In the genomic region with DNA sequence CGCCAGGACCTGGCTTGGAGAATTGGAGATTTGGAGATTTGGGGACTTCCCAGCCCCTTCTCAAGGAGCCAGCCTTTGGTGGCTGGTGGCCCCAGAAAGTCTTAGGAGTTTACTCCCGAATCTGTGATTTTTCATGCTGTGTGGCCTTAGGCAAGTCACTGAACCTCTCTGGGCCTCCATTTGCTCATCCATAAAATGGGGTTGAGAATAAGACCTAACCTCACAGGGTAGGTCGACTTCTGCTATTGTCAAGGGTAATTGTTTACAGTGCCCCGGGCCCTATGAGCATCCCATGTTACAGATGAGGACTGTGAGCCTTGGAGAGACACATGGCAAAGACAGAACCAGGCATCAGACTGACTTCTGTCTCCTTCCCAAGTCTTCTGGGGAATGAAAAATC, we compare ENCODE assay signal across 32 cellular contexts. TPM values are rescaled to one million over a fixed set of nuclear protein-coding genes. Genes with fewer than 3 reads are reported as not detected.
A peak's percentile ranks its signal among the peaks of the same experiment; 100 is the strongest.
DNase-seq lines count a peak whose midpoint lies in the region; ATAC-seq, FAIRE-seq and TF ChIP-seq lines count a peak whose summit lies in the region.
"Had no signal": no experiment of that assay in that cellular context is flagged by ENCODE, and none has a peak within 500 bp of the region (broad histone marks: within the 10 kb centered on the region; RNA-seq: fewer than 3 reads in every experiment).

No MANE protein-coding gene starts in this region.

- no peak for TF ChIP-seq RAD21 in H1 (IDR thresholded peaks at IDR 0.05 in 1 of 2, conservative IDR thresholded peaks at IDR 0.05 in 1 of 2; ENCODE audit: low read depth in 2 of 2, low read length in 2 of 2)

- 0 out of 2 replicates have a peak overlapping the region, but pooled peaks have one; percentile 48 for H2BK5ac ChIP-seq in H1 (ENCODE audit: low read depth, low read length)
- peak overlapping the region; percentile 20 for H2BK5ac ChIP-seq in trophoblast cell (ENCODE audit: low read depth, low read length, poor library complexity)

- H3K27me3 Mint-ChIP-seq in T-helper 1 cell treated with Interleukin-12 subunit alpha and Interleukin-12 subunit beta and Interleukin-4 antibody, amounts not matched to agents 30 μg/mL and 1 μg/mL, for 36 hours (ENCODE audit: low read depth): no peaks in the 10 kb centered on the region
- H3K27me3 Mint-ChIP-seq in T-cell: no peaks in the 10 kb centered on the region
- H3K27me3 Mint-ChIP-seq: stimulated activated naive CD8-positive, alpha-beta T cell treated with anti-CD3 and anti-CD28 coated beads, Interleukin-15, amount 100 ng/mL, for 72 hours had no signal

- H3K4me1 ChIP-seq in H1 (replicated peaks in 1 of 4; ENCODE audit: control insufficient read depth in 3 of 4, insufficient read depth in 4 of 4, low read length in 3 of 4): peaks cover 0 to 12% (median 4%) of the 10 kb centered on the region in 4 experiments; a peak in 5 of 7 replicates
- H3K4me1 ChIP-seq in trophoblast cell (ENCODE audit: control insufficient read depth in 1 of 2, insufficient read depth in 2 of 2, low read length in 2 of 2): peaks cover 22 to 36% of the 10 kb centered on the region in 2 experiments
- H3K4me1 ChIP-seq: gastrocnemius medialis had no signal

- H3K23me2 ChIP-seq in H1 (ENCODE audit: low read depth, low read length): no peaks in the 10 kb centered on the region

- H2BK12ac ChIP-seq in H1 (ENCODE audit: low read depth, low read length) (peak overlapping the region; percentile 80; the same call in 1 of the 2 replicates), trophoblast cell (ENCODE audit: low read length) (peak overlapping the region; percentile 91)

- no peak overlapping the region for H4K5ac ChIP-seq in H1 (ENCODE audit: insufficient read length, low read depth, low read length)

- H3K14ac ChIP-seq in H1 (ENCODE audit: insufficient read length) (no peak overlapping the region), trophoblast cell (ENCODE audit: low read length) (peak overlapping the region; percentile 66)

- no peak for TF ChIP-seq CTCF in H1 (IDR thresholded peaks at IDR 0.05; ENCODE audit: control extremely low read depth in 1 of 3, insufficient read depth in 1 of 3, low read depth in 1 of 3, low read length in 3 of 3)

- no peak overlapping the region for H3K27ac ChIP-seq in H1 (ENCODE audit: low read depth, low read length)
- no peak overlapping the region for H3K27ac ChIP-seq in trophoblast cell (ENCODE audit: low read depth, low read length)
- H3K27ac ChIP-seq: 22Rv1, colonic mucosa, esophagus muscularis mucosa, gastrocnemius medialis, tibial artery had no signal

- no peak for FAIRE-seq in H1 (lab: Jason Lieb, UNC)
- FAIRE-seq: bronchial epithelial cell had no signal

- H3K27me3 ChIP-seq in H1 (replicated peaks in 1 of 4; ENCODE audit: control insufficient read depth in 3 of 4, extremely low read depth in 1 of 4, insufficient read depth in 3 of 4, low read length in 3 of 4): no peaks in the 10 kb centered on the region
- H3K27me3 ChIP-seq in trophoblast cell (ENCODE audit: insufficient read depth, low read length): no peaks in the 10 kb centered on the region
- H3K27me3 ChIP-seq: colonic mucosa, gastrocnemius medialis, left lung, tibial artery had no signal

- no peak overlapping the region for H3K18ac ChIP-seq in H1 (ENCODE audit: extremely low read depth, low read length)
- peak overlapping the region; percentile 55 for H3K18ac ChIP-seq in trophoblast cell (ENCODE audit: low read length)

- H3K79me1 ChIP-seq in H1 (ENCODE audit: low read depth, low read length) (no peaks in the 10 kb centered on the region), trophoblast cell (ENCODE audit: low read length) (peaks cover 36% of the 10 kb centered on the region)

- CTCF ChIA-PET in T-cell (lab: Charles Lee): no interaction called here
- CTCF ChIA-PET in H1 (lab: Charles Lee; ENCODE audit: partially characterized antibody): interaction anchor here (0.6 to 22.5 kb wide), 4 partner anchors 14 to 190 kb away, joined by 3 to 523 read pairs (median 4); a partner anchor contains a TSS

- H2AK5ac ChIP-seq in H1 (ENCODE audit: low read depth, low read length) (no peak overlapping the region), trophoblast cell (ENCODE audit: low read length) (peak overlapping the region; percentile 97)

- no peak overlapping the region for H3K56ac ChIP-seq in H1 (replicated peaks; ENCODE audit: insufficient read length, low read depth, low read length)

- no peaks in the 10 kb centered on the region for H3K36me3 ChIP-seq in H1 (ENCODE audit: control insufficient read depth in 2 of 4, insufficient read depth in 4 of 4, low read length in 3 of 4)
- no peaks in the 10 kb centered on the region for H3K36me3 ChIP-seq in trophoblast cell (ENCODE audit: control insufficient read depth in 1 of 2, insufficient read depth in 2 of 2, low read length in 2 of 2)
- H3K36me3 ChIP-seq: colonic mucosa, esophagus muscularis mucosa, gastrocnemius medialis, left lung, tibial artery had no signal

- ATAC-seq in T-cell (replicated peaks in 1 of 4) (no peak), GM18520 (IDR thresholded peaks at IDR 0.05; ENCODE audit: unreplicated experiment) (no peak)
- ATAC-seq: gastrocnemius medialis; sciatic nerve; SK-N-SH treated with all-trans-retinoic acid at 6 μM for 48 hours; stimulated activated naive CD8-positive, alpha-beta T cell treated with anti-CD3 and anti-CD28 coated beads, Interleukin-15, amount 100 ng/mL, for 72 hours; WTC11 had no signal

- H2BK120ac ChIP-seq in H1 (replicated peaks; ENCODE audit: low read depth, low read length) (no peak overlapping the region), trophoblast cell (ENCODE audit: insufficient read depth, low read length, poor library complexity) (peak overlapping the region; percentile 82)

- H3K4me1 Mint-ChIP-seq in T-helper 1 cell treated with Interleukin-12 subunit alpha and Interleukin-12 subunit beta and Interleukin-4 antibody, amounts not matched to agents 30 μg/mL and 1 μg/mL, for 36 hours (ENCODE audit: low read depth): peaks cover 43% of the 10 kb centered on the region
- peaks cover 32 to 57% (median 40%) of the 10 kb centered on the region in 3 donors for H3K4me1 Mint-ChIP-seq in T-cell

- no peak overlapping the region for H2BK20ac ChIP-seq in H1 (ENCODE audit: low read length)

- no peaks in the 10 kb centered on the region for H4K20me1 ChIP-seq in H1 (replicated peaks in 1 of 2; ENCODE audit: control insufficient read depth in 1 of 2, insufficient read depth in 2 of 2, low read length in 2 of 2)

- peaks cover 29% of the 10 kb centered on the region for H3K36me3 Mint-ChIP-seq in T-helper 1 cell treated with Interleukin-12 subunit alpha and Interleukin-12 subunit beta and Interleukin-4 antibody, amounts not matched to agents 30 μg/mL and 1 μg/mL, for 36 hours (ENCODE audit: low read depth)
- H3K36me3 Mint-ChIP-seq in T-cell: peaks cover 9% of the 10 kb centered on the region
- H3K36me3 Mint-ChIP-seq: mesothelial cell of epicardium, WTC11 had no signal

- TF ChIP-seq POLR2A in H1 (IDR thresholded peaks at IDR 0.05; ENCODE audit: control extremely low read depth in 1 of 2, low read depth in 2 of 2, low read length in 2 of 2): no peak

- no peak for TF ChIP-seq EP300 in H1 (IDR thresholded peaks at IDR 0.05; ENCODE audit: borderline replicate concordance in 1 of 2, low read depth in 2 of 2, low read length in 2 of 2)

- H3K27ac Mint-ChIP-seq in T-helper 1 cell treated with Interleukin-12 subunit alpha and Interleukin-12 subunit beta and Interleukin-4 antibody, amounts not matched to agents 30 μg/mL and 1 μg/mL, for 36 hours: peak overlapping the region; percentile 70
- H3K27ac Mint-ChIP-seq in T-cell: peak overlapping the region; percentile 6 to 72
- H3K27ac Mint-ChIP-seq: activated CD4-positive, alpha-beta memory T cell treated with anti-CD3 and anti-CD28 coated beads, Interleukin-2, amount 10 ng/mL, durations not matched to agents 7 days and 5 days; mesothelial cell of epicardium; WTC11 had no signal

- peak overlapping the region; percentile 31 for H4K12ac ChIP-seq in trophoblast cell (ENCODE audit: low read depth, low read length)

- H3K79me2 ChIP-seq in H1 (ENCODE audit: control insufficient read depth in 1 of 2, insufficient read depth in 2 of 2, low read length in 2 of 2) (no peaks in the 10 kb centered on the region), trophoblast cell (ENCODE audit: control insufficient read depth, insufficient read depth, low read length, poor library complexity) (peaks cover 5% of the 10 kb centered on the region)

- POLR2A ChIA-PET in T-cell (lab: Charles Lee): no interaction called here
- POLR2A ChIA-PET in H1 (lab: Charles Lee; ENCODE audit: partially characterized antibody): interaction anchor here (1.1 to 2.0 kb wide), 4 partner anchors 27 to 53 kb away, joined by 3 to 10 read pairs (median 3); a partner anchor contains a TSS

- no peak overlapping the region for H4K8ac ChIP-seq in H1 (ENCODE audit: extremely low read depth, insufficient read depth, low read length)
- peak overlapping the region; percentile 61 for H4K8ac ChIP-seq in trophoblast cell (ENCODE audit: low read depth, low read length)

- no peak for DNase-seq in T-helper 1 cell
- DNase-seq in T-cell: no peak
- DNase-seq in H1 (ENCODE audit: low read depth in 1 of 2, low spot score in 2 of 2): no peak
- no peak for DNase-seq in trophoblast cell
- DNase-seq in DMS53 treated with DMSO at 0.1 percent for 48 hours (lab: John Stamatoyannopoulos, UW; ENCODE audit: unreplicated experiment): no peak
- DNase-seq in DMS114 treated with DMSO at 0.1 percent for 48 hours (lab: John Stamatoyannopoulos, UW; ENCODE audit: unreplicated experiment): no peak
- DNase-seq: activated CD4-positive, alpha-beta memory T cell treated with anti-CD3 and anti-CD28 coated beads, Interleukin-2, amount 10 ng/mL, durations not matched to agents 7 days and 5 days; activated gamma-delta T cell treated with Interleukin-2 at 50 U/mL for 16 hours; amygdala; colonic mucosa; COR-L47; DND-41; gastrocnemius medialis; HCEC 1CT; hippocampal formation; NCI-H1105; NCI-H2029 treated with DMSO at 0.1 percent for 48 hours; NCI-H226; NCI-H748 treated with DMSO at 0.1 percent for 48 hours; stimulated activated naive CD8-positive, alpha-beta T cell treated with anti-CD3 and anti-CD28 coated beads, Interleukin-15, amount 100 ng/mL, for 72 hours; tibial artery had no signal

- H4K91ac ChIP-seq in H1 (replicated peaks; ENCODE audit: insufficient read length, low read length) (peak overlapping the region; percentile 0), trophoblast cell (ENCODE audit: low read depth, low read length) (peak overlapping the region; percentile 95)

- WGBS in H1 (ENCODE audit: extremely low coverage in 1 of 2, insufficient coverage in 1 of 2, insufficient read length in 1 of 2, insufficient replicate concordance in 2 of 2, low coverage in 1 of 2, low lambda C conversion rate in 2 of 2, missing lambda C conversion rate in 1 of 2), 2 experiments: 94% methylated on average over 4 of the region's 4 CpGs; no CpG with 5 or more reads in 1 of the 2 experiments
- WGBS in trophoblast cell (ENCODE audit: extremely low coverage, insufficient coverage, insufficient read length): no CpG with 5 or more reads among the region's 4 CpGs

- no peak overlapping the region for H3K23ac ChIP-seq in H1 (ENCODE audit: insufficient read length)
- H3K23ac ChIP-seq in trophoblast cell (ENCODE audit: low read length): no peak overlapping the region

- H3K9me3 ChIP-seq in H1 (ENCODE audit: insufficient read depth in 2 of 2, low read depth in 1 of 2, low read length in 1 of 2) (no peaks in the 10 kb centered on the region), trophoblast cell (ENCODE audit: insufficient read depth, low read depth, low read length) (no peaks in the 10 kb centered on the region)
- H3K9me3 ChIP-seq: colonic mucosa, gastrocnemius medialis, tibial artery had no signal

- no peak overlapping the region for H3K4me3 ChIP-seq in H1 (ENCODE audit: extremely low read depth in 1 of 4, insufficient read depth in 2 of 4, low read depth in 3 of 4, low read length in 4 of 4)
- no peak overlapping the region for H3K4me3 ChIP-seq in trophoblast cell (ENCODE audit: low read depth, low read length)
- H3K4me3 ChIP-seq: colonic mucosa, esophagus muscularis mucosa, gastrocnemius medialis, left lung, tibial artery had no signal

- no peak overlapping the region for H3K4me3 Mint-ChIP-seq in T-helper 1 cell treated with Interleukin-12 subunit alpha and Interleukin-12 subunit beta and Interleukin-4 antibody, amounts not matched to agents 30 μg/mL and 1 μg/mL, for 36 hours
- no peak overlapping the region for H3K4me3 Mint-ChIP-seq in T-cell
- H3K4me3 Mint-ChIP-seq: activated CD4-positive, alpha-beta memory T cell treated with anti-CD3 and anti-CD28 coated beads, Interleukin-2, amount 10 ng/mL, durations not matched to agents 7 days and 5 days; mesothelial cell of epicardium; stimulated activated naive CD8-positive, alpha-beta T cell treated with anti-CD3 and anti-CD28 coated beads, Interleukin-15, amount 100 ng/mL, for 72 hours; WTC11 had no signal

- H2AFZ ChIP-seq in H1 (ENCODE audit: low read length) (no peak overlapping the region), trophoblast cell (ENCODE audit: insufficient read depth, low read length, poor library complexity) (no peak overlapping the region)

- no peak overlapping the region for H3K4ac ChIP-seq in H1 (replicated peaks; ENCODE audit: insufficient read length, low read depth, low read length)
- H3K4ac ChIP-seq in trophoblast cell (ENCODE audit: low read depth, low read length): peak overlapping the region; percentile 22

- H2BK15ac ChIP-seq in H1 (ENCODE audit: low read length): no peak overlapping the region

- H3K9ac ChIP-seq in H1 (replicated peaks in 1 of 4; ENCODE audit: extremely low read depth in 1 of 4, low read depth in 3 of 4, low read length in 3 of 4) (no peak overlapping the region), trophoblast cell (ENCODE audit: low read length) (no peak overlapping the region)

- peaks cover 13% of the 10 kb centered on the region for H3K9me3 Mint-ChIP-seq in T-helper 1 cell treated with Interleukin-12 subunit alpha and Interleukin-12 subunit beta and Interleukin-4 antibody, amounts not matched to agents 30 μg/mL and 1 μg/mL, for 36 hours
- peaks cover 0 to 6% (median 0%) of the 10 kb centered on the region in 3 donors for H3K9me3 Mint-ChIP-seq in T-cell

- no peak overlapping the region for H3K4me2 ChIP-seq in H1 (ENCODE audit: insufficient read depth in 1 of 2, low read depth in 2 of 2, low read length in 2 of 2)
- no peak overlapping the region for H3K4me2 ChIP-seq in trophoblast cell (ENCODE audit: low read length)

RNA-seq across cellular contexts. Expression of a gene that starts 16.2 kb away (rescaled TPM):
- total RNA-seq in T-cell: 1 to 10 TPM in 2 of 5 donors, under 1 TPM in 3; 0.13 to 3.9 (median 0.98) TPM
- total RNA-seq in H1 (2021; fragmentation: NEBNext Ultra II Directional; extraction: Animal tissue kit (Norgen Biotek cat#: 25700)): 0.48 and 0.61 TPM in 2 replicates
- polyA plus RNA-seq in H1 (2011; rRNA removed): 0.35 TPM in 2 replicates
- 0.41 TPM for polyA plus RNA-seq in H1 (2011; cell fraction: cytosol; rRNA removed)
- polyA plus RNA-seq in H1 (2011; cell fraction: nucleus; rRNA removed): 0.27 TPM
- 0.16 to 0.42 TPM (median 0.24 TPM) in 4 replicates for polyA plus RNA-seq in H1 (2012, experiment 1 of 2)
- 0.26 TPM for polyA plus RNA-seq in H1 (2012, experiment 2 of 2)
- polyA plus RNA-seq in H1 (2013, experiment 1 of 2): 0.55 TPM
- polyA plus RNA-seq in H1 (2013, experiment 2 of 2): 0.68 TPM
- not detected in 2 replicates for polyA minus RNA-seq in H1 (2011; rRNA and poly(A)+ RNA removed)
- polyA minus RNA-seq in H1 (2011; cell fraction: cytosol; rRNA and poly(A)+ RNA removed): not detected
- polyA minus RNA-seq in H1 (2011; cell fraction: nucleus; rRNA and poly(A)+ RNA removed): not detected
- 16.8 and 19.9 TPM in 2 replicates for polyA plus RNA-seq in trophoblast cell (2013)
- polyA plus RNA-seq: neural cell had no signal

RNA-seq across cellular contexts. Expression of a gene that starts 19.7 kb away (rescaled TPM):
- total RNA-seq in T-cell: 100 to 1,000 TPM; 102 to 220 (median 215) TPM
- total RNA-seq in H1 (2021; fragmentation: NEBNext Ultra II Directional; extraction: Animal tissue kit (Norgen Biotek cat#: 25700)): 0.13 TPM in 1 of 2 replicates, not detected in the other
- 0.18 and 0.19 TPM in 2 replicates for polyA plus RNA-seq in H1 (2011; rRNA removed)
- 0.09 TPM for polyA plus RNA-seq in H1 (2011; cell fraction: cytosol; rRNA removed)
- polyA plus RNA-seq in H1 (2011; cell fraction: nucleus; rRNA removed): 0.09 TPM
- 0.09 TPM in 1 of 4 replicates, not detected in the others for polyA plus RNA-seq in H1 (2012, experiment 1 of 2)
- polyA plus RNA-seq in H1 (2012, experiment 2 of 2): not detected
- polyA plus RNA-seq in H1 (2013, experiment 1 of 2): 0.08 TPM
- 0.06 TPM for polyA plus RNA-seq in H1 (2013, experiment 2 of 2)
- 0.10 TPM in 1 of 2 replicates, not detected in the other for polyA minus RNA-seq in H1 (2011; rRNA and poly(A)+ RNA removed)
- polyA minus RNA-seq in H1 (2011; cell fraction: cytosol; rRNA and poly(A)+ RNA removed): not detected
- not detected for polyA minus RNA-seq in H1 (2011; cell fraction: nucleus; rRNA and poly(A)+ RNA removed)
- 3.6 and 3.7 TPM in 2 replicates for polyA plus RNA-seq in trophoblast cell (2013)
- total RNA-seq: mesothelial cell of epicardium had no signal

RNA-seq across cellular contexts. Expression of a gene that starts 51.6 kb away (rescaled TPM):
- total RNA-seq in T-cell: 100 to 1,000 TPM; 108 to 190 (median 130) TPM
- 78.1 and 82.3 TPM in 2 replicates for total RNA-seq in H1 (2021; fragmentation: NEBNext Ultra II Directional; extraction: Animal tissue kit (Norgen Biotek cat#: 25700))
- 54.5 and 72.1 TPM in 2 replicates for polyA plus RNA-seq in H1 (2011; rRNA removed)
- 78.1 TPM for polyA plus RNA-seq in H1 (2011; cell fraction: cytosol; rRNA removed)
- 62.2 TPM for polyA plus RNA-seq in H1 (2011; cell fraction: nucleus; rRNA removed)
- 90.4 to 92.7 TPM (median 91.1 TPM) in 4 replicates for polyA plus RNA-seq in H1 (2012, experiment 1 of 2)
- polyA plus RNA-seq in H1 (2012, experiment 2 of 2): 48.9 TPM
- 70.5 TPM for polyA plus RNA-seq in H1 (2013, experiment 1 of 2)
- 70.7 TPM for polyA plus RNA-seq in H1 (2013, experiment 2 of 2)
- polyA minus RNA-seq in H1 (2011; rRNA and poly(A)+ RNA removed): 43.8 and 59.1 TPM in 2 replicates
- polyA minus RNA-seq in H1 (2011; cell fraction: cytosol; rRNA and poly(A)+ RNA removed): 19.7 TPM
- 42.0 TPM for polyA minus RNA-seq in H1 (2011; cell fraction: nucleus; rRNA and poly(A)+ RNA removed)
- polyA plus RNA-seq in trophoblast cell (2013): 154 and 158 TPM in 2 replicates

RNA-seq across cellular contexts. Expression of a gene that starts 53.1 kb away (rescaled TPM):
- 100 to 1,000 TPM in 1 of 5 donors, 10 to 100 TPM in 4; 76.3 to 107 (median 84.9) TPM for total RNA-seq in T-cell
- 89.6 and 103 TPM in 2 replicates for total RNA-seq in H1 (2021; fragmentation: NEBNext Ultra II Directional; extraction: Animal tissue kit (Norgen Biotek cat#: 25700))
- 16.0 and 21.4 TPM in 2 replicates for polyA plus RNA-seq in H1 (2011; rRNA removed)
- polyA plus RNA-seq in H1 (2011; cell fraction: cytosol; rRNA removed): 38.1 TPM
- polyA plus RNA-seq in H1 (2011; cell fraction: nucleus; rRNA removed): 57.9 TPM
- polyA plus RNA-seq in H1 (2012, experiment 1 of 2): 66.9 to 81.1 TPM (median 74.1 TPM) in 4 replicates
- polyA plus RNA-seq in H1 (2012, experiment 2 of 2): 10.3 TPM
- 46.8 TPM for polyA plus RNA-seq in H1 (2013, experiment 1 of 2)
- polyA plus RNA-seq in H1 (2013, experiment 2 of 2): 41.7 TPM
- polyA minus RNA-seq in H1 (2011; rRNA and poly(A)+ RNA removed): 53.9 and 54.8 TPM in 2 replicates
- 43.7 TPM for polyA minus RNA-seq in H1 (2011; cell fraction: cytosol; rRNA and poly(A)+ RNA removed)
- polyA minus RNA-seq in H1 (2011; cell fraction: nucleus; rRNA and poly(A)+ RNA removed): 142 TPM
- 32.5 and 34.0 TPM in 2 replicates for polyA plus RNA-seq in trophoblast cell (2013)

Comparison
In these comparisons a context has a peak if more than half of its experiments do, and no peak if none do; other contexts are left out.
1. RNA of a gene that starts 19.7 kb away (total RNA-seq): 102 to 220 TPM in T-cell; 0.13 TPM in H1; every median in the first group is over 10 times any median in the second.